ENCODE assay signal across 13 cellular contexts in the genomic region with DNA sequence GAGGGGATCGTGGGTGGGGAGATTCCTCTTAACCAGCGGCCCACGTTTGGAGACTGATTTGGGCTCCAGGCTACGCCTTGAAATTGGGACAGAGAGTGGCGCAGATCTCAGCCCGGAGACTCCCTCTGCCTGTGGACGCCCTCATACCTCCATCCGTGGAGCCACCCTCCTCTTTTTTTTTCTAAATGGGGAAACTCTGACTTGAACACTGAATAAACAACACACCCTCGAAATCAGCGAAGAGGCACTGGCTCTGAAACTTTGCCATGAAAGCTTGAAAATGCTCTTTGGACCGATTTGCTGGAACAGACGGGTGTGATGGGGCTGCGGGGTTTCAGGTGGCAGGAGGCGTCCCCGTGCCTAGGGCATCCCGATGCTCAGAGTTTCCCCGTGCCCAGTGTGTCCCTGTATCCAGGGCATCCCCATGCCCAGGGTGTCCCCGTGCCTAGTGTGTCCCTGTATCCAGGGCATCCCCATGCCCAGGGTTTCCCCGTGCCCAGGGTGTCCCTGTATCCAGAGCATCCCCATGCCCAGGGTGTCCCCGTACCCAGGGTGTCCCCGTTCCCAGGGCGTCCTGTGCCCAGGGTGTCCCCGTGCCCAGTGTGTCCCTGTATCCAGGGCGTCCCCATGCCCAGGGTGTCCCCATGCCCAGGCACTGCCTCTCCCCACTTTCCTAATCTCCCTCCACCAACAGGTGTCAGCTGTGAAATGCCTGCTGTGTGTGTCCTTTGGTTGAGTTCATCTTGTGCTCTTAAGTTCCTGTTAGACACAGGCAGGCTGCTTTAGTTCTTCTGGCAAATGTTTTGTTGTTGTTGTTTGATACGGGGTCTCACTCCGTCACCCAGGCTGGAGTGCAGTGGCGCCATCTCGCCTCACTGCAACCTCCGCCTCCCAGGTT.
DNase-seq lines count a peak whose midpoint lies in the region; ATAC-seq and TF ChIP-seq lines count a peak whose summit lies in the region.
"Had no signal": no experiment of that assay in that cellular context is flagged by ENCODE, and none has a peak within 500 bp of the region (broad histone marks: within the 10 kb centered on the region; RNA-seq: fewer than 3 reads in every experiment).

No MANE protein-coding gene starts in this region.

- H2BK15ac ChIP-seq in neuronal stem cell (ENCODE audit: low read length) = no peak overlapping the region

- H3K14ac ChIP-seq in neuronal stem cell (ENCODE audit: low read length) = no peak overlapping the region

- no peak for TF ChIP-seq CTCF in HEK293 (tag by site-specific recombination; IDR thresholded peaks at IDR 0.05)
- no peak for TF ChIP-seq CTCF in esophagus squamous epithelium (IDR thresholded peaks at IDR 0.05)
- TF ChIP-seq CTCF in GM13977 (IDR thresholded peaks at IDR 0.05; ENCODE audit: extremely low read depth, insufficient read depth, missing control alignments) = no peak

- peak overlapping the region; percentile 17 for H2BK120ac ChIP-seq in neuronal stem cell (ENCODE audit: low read depth, low read length)

- DNase-seq in Ammon's horn (ENCODE audit: low spot score) (peak; percentile 2), esophagus squamous epithelium (lab: John Stamatoyannopoulos, UW) (no peak), neuronal stem cell (ENCODE audit: low spot score) (no peak), epidermal melanocyte (ENCODE audit: insufficient read length, low spot score) (no peak), GM13977 (ENCODE audit: low spot score) (no peak), NCI-H1417 treated with DMSO at 0.1 percent for 48 hours (lab: John Stamatoyannopoulos, UW) (no peak)
- DNase-seq: activated CD8-positive, alpha-beta T cell treated with anti-CD3 and anti-CD28 coated beads for 36 hours; C1 segment of cervical spinal cord; NCI-H774 had no signal

- no peak overlapping the region for H3K9ac ChIP-seq in neuronal stem cell (ENCODE audit: low read depth, low read length, poor library complexity)

- no peak overlapping the region for H2AFZ ChIP-seq in neuronal stem cell (ENCODE audit: low read length)

- H3K27ac ChIP-seq in HEK293 (ENCODE audit: extremely low read depth, low read depth, low read length) (no peak overlapping the region), esophagus squamous epithelium (peak overlapping the region in 3 of 4 donors; percentile 25 to 68 (median 48)), neuronal stem cell (replicated peaks; ENCODE audit: low read length) (no peak overlapping the region)
- H3K27ac ChIP-seq: ascending aorta, heart right ventricle had no signal

- POLR2A ChIA-PET in HEK293 (lab: Yijun Ruan, JAX) = no interaction called here

- in situ Hi-C loops in GM13977 (cut with MboI; ENCODE audit: low pct_unique_long_range_greater_than_20kb, low sequenced_read_pairs, unreplicated experiment) = loop anchor here (10.0 to 25.0 kb wide), 2 partner anchors 167 to 684 kb away; no protein-coding TSS in a partner anchor

- no peak overlapping the region for H3K4me2 ChIP-seq in neuronal stem cell (ENCODE audit: insufficient read depth, low read length, poor library complexity, severe bottlenecking)

- peak overlapping the region; percentile 3 for H2AK5ac ChIP-seq in neuronal stem cell (ENCODE audit: low read depth, low read length)

- no peaks in the 10 kb centered on the region for H3K79me1 ChIP-seq in neuronal stem cell (ENCODE audit: low read depth, low read length)

- H3K9me3 ChIP-seq in HEK293 (ENCODE audit: control insufficient read depth, insufficient read depth, low read depth, low read length) (no peaks in the 10 kb centered on the region), esophagus squamous epithelium (no peaks in the 10 kb centered on the region), neuronal stem cell (replicated peaks in 1 of 2; ENCODE audit: control insufficient read depth in 2 of 2, insufficient read depth in 1 of 2, low read depth in 1 of 2, low read length in 2 of 2) (no peaks in the 10 kb centered on the region)
- H3K9me3 ChIP-seq: ascending aorta had no signal

- H3K36me3 ChIP-seq in HEK293 (ENCODE audit: control insufficient read depth in 2 of 2, insufficient read depth in 1 of 2, low read length in 2 of 2) (peaks cover 0 to 3% of the 10 kb centered on the region in 2 experiments; a peak in 1 of 3 replicates), esophagus squamous epithelium (no peaks in the 10 kb centered on the region), neuronal stem cell (replicated peaks in 1 of 2; ENCODE audit: control insufficient read depth in 2 of 2, insufficient read depth in 2 of 2, low read length in 2 of 2) (no peaks in the 10 kb centered on the region)
- H3K36me3 ChIP-seq: ascending aorta, heart right ventricle had no signal

- H3K18ac ChIP-seq in neuronal stem cell (ENCODE audit: low read length) = peak overlapping the region; percentile 44

- intact Hi-C loops in esophagus squamous epithelium (cut with DNase I) = no loop called here

- peak overlapping the region; percentile 22 for H2BK5ac ChIP-seq in neuronal stem cell (ENCODE audit: low read length)

- H3K4me3 ChIP-seq in HEK293 (ENCODE audit: low read depth, low read length) (no peak overlapping the region), esophagus squamous epithelium (no peak overlapping the region), neuronal stem cell (ENCODE audit: low read length in 2 of 2) (no peak overlapping the region)
- H3K4me3 ChIP-seq: ascending aorta, heart right ventricle had no signal

- no peak overlapping the region for H4K91ac ChIP-seq in neuronal stem cell (ENCODE audit: low read depth, low read length, poor library complexity)

- no peak overlapping the region for H3K4ac ChIP-seq in neuronal stem cell (ENCODE audit: low read length)

- CTCF ChIA-PET in HEK293 (lab: Yijun Ruan, JAX) = interaction anchor here (0.6 to 6.9 kb wide), 3 partner anchors 102 to 320 kb away, joined by 3 to 94 read pairs (median 42); no protein-coding TSS in a partner anchor

- H3K23ac ChIP-seq in neuronal stem cell (ENCODE audit: low read depth, low read length, poor library complexity) = peak overlapping the region; percentile 61

- H2BK12ac ChIP-seq in neuronal stem cell (ENCODE audit: low read length) = no peak overlapping the region

- no peaks in the 10 kb centered on the region for H3K27me3 ChIP-seq in esophagus squamous epithelium
- H3K27me3 ChIP-seq in neuronal stem cell (ENCODE audit: control insufficient read depth in 3 of 3, insufficient read depth in 3 of 3, low read depth in 1 of 3, low read length in 3 of 3) = no peaks in the 10 kb centered on the region
- H3K27me3 ChIP-seq: ascending aorta, heart right ventricle had no signal

- no peak for TF ChIP-seq POLR2A in esophagus squamous epithelium (IDR thresholded peaks at IDR 0.05)

- H3K4me1 ChIP-seq in HEK293 (ENCODE audit: control insufficient read depth, insufficient read depth, low read length) = peaks cover 8% of the 10 kb centered on the region; the same call in 1 of the 2 replicates
- H3K4me1 ChIP-seq in esophagus squamous epithelium = peaks cover 45 to 94% (median 56%) of the 10 kb centered on the region in 3 donors
- peaks cover 12 to 17% of the 10 kb centered on the region in 2 donors for H3K4me1 ChIP-seq in neuronal stem cell (ENCODE audit: control insufficient read depth in 2 of 2, insufficient read depth in 1 of 2, low read depth in 1 of 2, low read length in 2 of 2)

- WGBS in esophagus squamous epithelium, 2 donors = 67 to 72% methylated on average over 9 to 19 of the region's 29 CpGs
- no CpG with 5 or more reads among the region's 29 CpGs for WGBS in neuronal stem cell (ENCODE audit: extremely low coverage in 2 of 2, insufficient read length in 2 of 2, insufficient replicate concordance in 1 of 2), 2 donors

- no peak overlapping the region for H4K8ac ChIP-seq in neuronal stem cell (ENCODE audit: low read depth, low read length)

- no peak for ATAC-seq in HG03159 (IDR thresholded peaks at IDR 0.05; ENCODE audit: unreplicated experiment)
- ATAC-seq: activated CD8-positive, alpha-beta T cell treated with anti-CD3 and anti-CD28 coated beads for 36 hours; heart right ventricle had no signal

TF ChIP-seq in HEK293, 187 proteins besides CTCF, POLR2A, EP300 and RAD21:
- peak; percentile 90 for TF ChIP-seq SCRT2 (tag by site-specific recombination; IDR thresholded peaks at IDR 0.05)
- TF ChIP-seq, protein P1, sequence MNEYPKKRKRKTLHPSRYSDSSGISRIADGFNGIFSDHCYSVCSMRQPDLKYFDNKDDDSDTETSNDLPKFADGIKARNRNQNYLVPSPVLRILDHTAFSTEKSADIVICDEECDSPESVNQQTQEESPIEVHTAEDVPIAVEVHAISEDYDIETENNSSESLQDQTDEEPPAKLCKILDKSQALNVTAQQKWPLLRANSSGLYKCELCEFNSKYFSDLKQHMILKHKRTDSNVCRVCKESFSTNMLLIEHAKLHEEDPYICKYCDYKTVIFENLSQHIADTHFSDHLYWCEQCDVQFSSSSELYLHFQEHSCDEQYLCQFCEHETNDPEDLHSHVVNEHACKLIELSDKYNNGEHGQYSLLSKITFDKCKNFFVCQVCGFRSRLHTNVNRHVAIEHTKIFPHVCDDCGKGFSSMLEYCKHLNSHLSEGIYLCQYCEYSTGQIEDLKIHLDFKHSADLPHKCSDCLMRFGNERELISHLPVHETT (tag by site-specific recombination; IDR thresholded peaks at IDR 0.05) = no peak

Comparison
In these comparisons a context has a peak if more than half of its experiments do, and no peak if none do; other contexts are left out.
1. H3K27ac ChIP-seq: peak in esophagus squamous epithelium (3 of 4); none in HEK293 (single experiment) and neuronal stem cell (single experiment).